Comparison of ENCODE assay signal across 1 cellular context in the genomic region with DNA sequence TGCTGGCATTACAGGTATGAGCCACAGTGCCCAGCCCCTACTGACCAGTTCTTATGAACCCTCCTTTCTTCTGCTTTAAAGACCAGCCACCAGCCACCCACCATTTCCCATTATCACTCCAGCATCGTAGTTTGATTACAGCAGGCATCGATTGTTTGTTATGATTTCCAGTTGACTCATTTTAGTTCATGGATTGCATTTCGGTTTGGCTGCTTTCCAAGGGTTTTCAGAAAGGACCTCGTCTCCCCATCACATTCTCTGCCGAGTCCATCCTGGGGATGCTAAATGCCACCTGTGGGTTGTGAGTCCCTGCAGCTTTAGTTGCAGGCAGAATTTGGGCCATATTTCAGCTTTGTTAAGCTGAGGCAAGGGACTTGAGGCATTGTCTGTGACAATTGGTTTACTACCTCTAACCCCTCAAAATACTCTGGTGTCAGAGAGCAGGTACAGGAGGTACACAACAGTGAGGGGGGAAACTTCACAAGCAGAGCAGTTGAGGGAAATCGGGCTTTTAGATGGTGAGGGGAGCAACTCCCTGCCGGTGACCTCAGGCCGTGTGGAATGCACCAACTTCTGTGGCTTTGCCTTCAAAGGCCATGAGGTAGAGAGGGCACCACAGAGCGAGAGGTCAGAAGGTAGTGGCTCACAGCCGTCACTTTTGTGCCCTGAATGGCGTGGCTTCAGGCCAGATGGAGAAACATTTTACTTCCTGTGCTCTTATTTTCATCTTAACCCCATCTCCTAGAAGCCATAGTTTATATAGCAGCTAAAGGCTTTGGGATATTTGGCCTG.
TF ChIP-seq lines count a peak whose summit lies in the region.

No MANE protein-coding gene starts in this region.

TF ChIP-seq in H1, 55 proteins besides CTCF, POLR2A, EP300 and RAD21:
- TF ChIP-seq, protein P1, sequence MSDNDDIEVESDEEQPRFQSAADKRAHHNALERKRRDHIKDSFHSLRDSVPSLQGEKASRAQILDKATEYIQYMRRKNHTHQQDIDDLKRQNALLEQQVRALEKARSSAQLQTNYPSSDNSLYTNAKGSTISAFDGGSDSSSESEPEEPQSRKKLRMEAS (IDR thresholded peaks at IDR 0.05), result no peak
- no peak for TF ChIP-seq GTF2F1 (IDR thresholded peaks at IDR 0.05; ENCODE audit: borderline replicate concordance, low read depth, low read length)
- TF ChIP-seq RXRA (IDR thresholded peaks at IDR 0.05; ENCODE audit: insufficient read depth, low read depth, low read length), result no peak
- no peak for TF ChIP-seq SUZ12 (IDR thresholded peaks at IDR 0.05; ENCODE audit: low read length)
- no peak for TF ChIP-seq BRCA1 (IDR thresholded peaks at IDR 0.05; ENCODE audit: low read depth, low read length)
